Comparison of ENCODE assay signal across 9 cellular contexts in the genomic region with DNA sequence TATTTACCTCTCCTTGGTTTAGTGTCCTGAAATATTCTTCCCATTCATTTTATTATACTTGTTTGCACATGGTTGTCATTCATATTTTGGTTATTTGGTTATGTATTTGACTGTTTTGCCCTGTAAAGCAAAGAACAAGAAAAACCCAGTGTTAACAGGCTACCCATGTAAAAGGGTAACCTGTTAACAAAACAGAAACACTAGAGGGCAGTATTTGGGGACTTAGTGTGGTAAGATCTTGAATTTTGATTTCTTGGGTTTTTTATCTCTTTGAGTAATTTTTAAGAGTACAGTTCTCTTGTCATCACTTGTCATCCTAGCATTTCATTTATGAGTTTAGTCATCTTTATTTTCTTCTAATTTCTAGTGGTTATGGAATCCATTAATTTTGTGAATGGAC. TPM values are rescaled to one million over a fixed set of nuclear protein-coding genes. Genes with fewer than 3 reads are reported as not detected.
DNase-seq lines count a peak whose midpoint lies in the region; ATAC-seq and TF ChIP-seq lines count a peak whose summit lies in the region.
"Had no signal": no experiment of that assay in that cellular context is flagged by ENCODE, and none has a peak within 500 bp of the region (broad histone marks: within the 10 kb centered on the region; RNA-seq: fewer than 3 reads in every experiment).

No MANE protein-coding gene starts in this region.

- no peaks in the 10 kb centered on the region for H4K20me1 ChIP-seq in OCI-LY7 (ENCODE audit: insufficient read depth, low read length)

- no peaks in the 10 kb centered on the region for H3K27me3 Mint-ChIP-seq in activated naive CD4-positive, alpha-beta T cell treated with anti-CD3 and anti-CD28 coated beads, Interleukin-2, amount 10 ng/mL, durations not matched to agents 7 days and 5 days

- no peak overlapping the region for H3K4me2 ChIP-seq in OCI-LY7 (ENCODE audit: low read length)

- no peak overlapping the region for H2AFZ ChIP-seq in OCI-LY7 (ENCODE audit: low read length)

- TF ChIP-seq EP300 in transverse colon (IDR thresholded peaks at IDR 0.05; ENCODE audit: low read depth) = no peak

- no TSS peak for BruUV-seq in OCI-LY7 (replicated peaks; lab: Mats Ljungman, UMichigan)

- DNase-seq in heart left ventricle = no peak
- DNase-seq in Right ventricle myocardium inferior (ENCODE audit: missing footprints) = no peak
- DNase-seq in OCI-LY7 (ENCODE audit: low spot score) = peak; percentile 59
- DNase-seq in fibroblast of pulmonary artery (ENCODE audit: low read depth) = peak; percentile 44
- no peak for DNase-seq in transverse colon
- no peak for DNase-seq in activated naive CD4-positive, alpha-beta T cell treated with anti-CD3 and anti-CD28 coated beads, Interleukin-2, amount 10 ng/mL, durations not matched to agents 7 days and 5 days
- no peak for DNase-seq in hepatic stellate cell (ENCODE audit: low spot score)

- no peak overlapping the region for H3K27ac Mint-ChIP-seq in activated naive CD4-positive, alpha-beta T cell treated with anti-CD3 and anti-CD28 coated beads, Interleukin-2, amount 10 ng/mL, durations not matched to agents 7 days and 5 days

- H3K4me3 ChIP-seq in heart left ventricle (no peak overlapping the region), OCI-LY7 (ENCODE audit: low read depth, low read length, poor library complexity, severe bottlenecking) (no peak overlapping the region), fibroblast of pulmonary artery (replicated peaks; ENCODE audit: low read depth, low read length) (no peak overlapping the region), transverse colon (no peak overlapping the region)

- CTCF ChIA-PET in OCI-LY7 (lab: Charles Lee; ENCODE audit: unreplicated experiment) = no interaction called here
- CTCF ChIA-PET in activated naive CD4-positive, alpha-beta T cell treated with anti-CD3 and anti-CD28 coated beads, Interleukin-2, amount 10 ng/mL, durations not matched to agents 7 days and 5 days (lab: Charles Lee) = interaction anchor here (1.0 to 3.4 kb wide), 3 partner anchors 33 to 244 kb away, joined by 3 to 18 read pairs (median 4); no protein-coding TSS in a partner anchor

- H3K4me1 Mint-ChIP-seq in activated naive CD4-positive, alpha-beta T cell treated with anti-CD3 and anti-CD28 coated beads, Interleukin-2, amount 10 ng/mL, durations not matched to agents 7 days and 5 days = peaks cover 5% of the 10 kb centered on the region

- no peak for ATAC-seq in heart left ventricle
- no peak for ATAC-seq in Right ventricle myocardium inferior
- no peak for ATAC-seq in GM19455 (IDR thresholded peaks at IDR 0.05; ENCODE audit: unreplicated experiment)

- H3K4me3 Mint-ChIP-seq in activated naive CD4-positive, alpha-beta T cell treated with anti-CD3 and anti-CD28 coated beads, Interleukin-2, amount 10 ng/mL, durations not matched to agents 7 days and 5 days = no peak overlapping the region

- no peaks in the 10 kb centered on the region for H3K9me3 Mint-ChIP-seq in activated naive CD4-positive, alpha-beta T cell treated with anti-CD3 and anti-CD28 coated beads, Interleukin-2, amount 10 ng/mL, durations not matched to agents 7 days and 5 days

- TF ChIP-seq POLR2A in heart left ventricle (IDR thresholded peaks at IDR 0.05) (no peak), transverse colon (IDR thresholded peaks at IDR 0.05) (no peak)

- TF ChIP-seq CTCF in heart left ventricle (IDR thresholded peaks at IDR 0.05) (peak; percentile 19 to 59 (median 40)), OCI-LY7 (conservative IDR thresholded peaks at IDR 0.05; ENCODE audit: low read length) (peak; percentile 88), fibroblast of pulmonary artery (IDR thresholded peaks at IDR 0.05; ENCODE audit: low read length, missing control alignments) (peak; percentile 50), transverse colon (IDR thresholded peaks at IDR 0.05) (peak; percentile 17 to 45 (median 21))

- POLR2A ChIA-PET in OCI-LY7 (lab: Charles Lee) = no interaction called here

- H3K79me2 ChIP-seq in OCI-LY7 (ENCODE audit: insufficient read depth, low read depth, low read length) = no peaks in the 10 kb centered on the region

- H3K27ac ChIP-seq in heart left ventricle (no peak overlapping the region), OCI-LY7 (ENCODE audit: low read depth, low read length, poor library complexity, severe bottlenecking) (no peak overlapping the region), transverse colon (no peak overlapping the region)
- H3K27ac ChIP-seq: neutrophil had no signal

- H3K4me1 ChIP-seq in heart left ventricle (no peaks in the 10 kb centered on the region), OCI-LY7 (ENCODE audit: insufficient read depth, low read length, poor library complexity, severe bottlenecking) (no peaks in the 10 kb centered on the region), transverse colon (no peaks in the 10 kb centered on the region)

- in situ Hi-C loops in transverse colon (cut with MboI; ENCODE audit: low pct_ligation_motif_present in 1 of 4, low pct_unique_long_range_greater_than_20kb in 1 of 4, low sequenced_read_pairs in 3 of 4) = no loop called here

- H3K27me3 ChIP-seq in heart left ventricle = no peaks in the 10 kb centered on the region
- no peaks in the 10 kb centered on the region for H3K27me3 ChIP-seq in transverse colon
- H3K27me3 ChIP-seq: neutrophil had no signal

- H3K36me3 Mint-ChIP-seq in activated naive CD4-positive, alpha-beta T cell treated with anti-CD3 and anti-CD28 coated beads, Interleukin-2, amount 10 ng/mL, durations not matched to agents 7 days and 5 days = peaks cover 6% of the 10 kb centered on the region

- no peaks in the 10 kb centered on the region for H3K9me3 ChIP-seq in heart left ventricle
- no peaks in the 10 kb centered on the region for H3K9me3 ChIP-seq in OCI-LY7 (ENCODE audit: low read length)
- H3K9me3 ChIP-seq in transverse colon = no peaks in the 10 kb centered on the region
- H3K9me3 ChIP-seq: neutrophil had no signal

- intact Hi-C loops in heart left ventricle (cut with DNase I) = no loop called here
- intact Hi-C loops in Right ventricle myocardium inferior (cut with DNase I) = no loop called here
- intact Hi-C loops in OCI-LY7 (cut with micrococcal nuclease; ENCODE audit: unreplicated experiment) = no loop called here
- intact Hi-C loops in transverse colon (cut with DNase I; ENCODE audit: low total_unique reads) = no loop called here

- peaks cover 0 to 90% (median 39%) of the 10 kb centered on the region in 9 donors for H3K36me3 ChIP-seq in heart left ventricle
- H3K36me3 ChIP-seq in OCI-LY7 (ENCODE audit: insufficient read depth, low read length) = peaks cover 4% of the 10 kb centered on the region; the same call in 1 of the 2 replicates
- peaks cover 0 to 25% (median 0%) of the 10 kb centered on the region in 4 donors for H3K36me3 ChIP-seq in transverse colon

- H3K9me2 ChIP-seq in OCI-LY7 (ENCODE audit: insufficient read depth, low read length) = no peaks in the 10 kb centered on the region

RNA-seq across cellular contexts. Expression of gene POLL, which starts 51.3 kb away (rescaled TPM):
- total RNA-seq in heart left ventricle (10 to 100 TPM; 12.3 to 21.6 (median 18.0) TPM), Right ventricle myocardium inferior (17.4 TPM), OCI-LY7 (2022) (34.0 and 35.6 TPM in 2 replicates), transverse colon (10 to 100 TPM; 23.9 to 89.8 (median 29.8) TPM)
- polyA plus RNA-seq in heart left ventricle = 10 to 100 TPM; 13.0 to 15.8 TPM
- 14.3 and 22.0 TPM in 2 replicates for total RNA-seq in OCI-LY7 (2014; rRNA removed; shearing (Covaris generic))

RNA-seq across cellular contexts. Expression of gene DPCD, which starts 51.3 kb away (rescaled TPM):
- total RNA-seq in heart left ventricle (10 to 100 TPM; 16.3 to 42.9 (median 23.2) TPM), Right ventricle myocardium inferior (21.5 TPM), OCI-LY7 (2022) (6.3 and 10.3 TPM in 2 replicates), transverse colon (10 to 100 TPM in 2 of 4 donors, 1 to 10 TPM in 1, not detected in 1; 8.2 to 15.7 (median 13.5) TPM)
- polyA plus RNA-seq in heart left ventricle = 10 to 100 TPM; 29.9 to 41.3 TPM
- 9.1 and 13.9 TPM in 2 replicates for total RNA-seq in OCI-LY7 (2014; rRNA removed; shearing (Covaris generic))

Comparison
In these comparisons a context has a peak if more than half of its experiments do, and no peak if none do; other contexts are left out.
1. DNase-seq: peak in OCI-LY7 (single experiment) and fibroblast of pulmonary artery (single experiment); none in heart left ventricle (0 of 5), Right ventricle myocardium inferior (single experiment), transverse colon (single experiment), activated naive CD4-positive, alpha-beta T cell treated with anti-CD3 and anti-CD28 coated beads, Interleukin-2, amount 10 ng/mL, durations not matched to agents 7 days and 5 days (single experiment) and hepatic stellate cell (single experiment).
2. CTCF ChIP-seq: peak in every context shown above with its lines; median percentile 88 in OCI-LY7; 50 in fibroblast of pulmonary artery; 40 in heart left ventricle; 21 in transverse colon.